ENCODE assay signal across 13 cellular contexts in genomic region chr5:1363160-1363559, GRCh38.
"Had no signal": no experiment of that assay in that cellular context is flagged by ENCODE, and none has a peak within 500 bp of the region (broad histone marks: within the 10 kb centered on the region; RNA-seq: fewer than 3 reads in every experiment).

No MANE protein-coding gene starts in this region.

- H3K4me1 Mint-ChIP-seq: activated naive CD4-positive, alpha-beta T cell treated with anti-CD3 and anti-CD28 coated beads, Interleukin-2, amount 50 U/mL, for 24 hours; central memory CD8-positive, alpha-beta T cell; nephron; stimulated activated naive CD8-positive, alpha-beta T cell treated with anti-CD3 and anti-CD28 coated beads, Interleukin-15, amount 100 ng/mL, for 72 hours had no signal

- H3K9me3 Mint-ChIP-seq: activated naive CD4-positive, alpha-beta T cell treated with anti-CD3 and anti-CD28 coated beads, Interleukin-2, amount 50 U/mL, for 24 hours; activated T-helper 2 cell treated with anti-CD3 and anti-CD28 coated beads, Interferon-gamma antibody, Interleukin-2, Interleukin-4, amounts not matched to agents 10 μg/mL and 5 μg/mL and 100 μg/mL, durations not matched to agents 14 hours and 24 hours and 36 hours; central memory CD8-positive, alpha-beta T cell; memory B cell; nephron; stimulated activated naive CD8-positive, alpha-beta T cell treated with anti-CD3 and anti-CD28 coated beads, Interleukin-15, amount 100 ng/mL, for 72 hours had no signal

- ATAC-seq: body of pancreas; gastrocnemius medialis; stimulated activated naive CD8-positive, alpha-beta T cell treated with anti-CD3 and anti-CD28 coated beads, Interleukin-15, amount 100 ng/mL, for 72 hours had no signal

- H3K36me3 Mint-ChIP-seq: activated naive CD4-positive, alpha-beta T cell treated with anti-CD3 and anti-CD28 coated beads, Interleukin-2, amount 50 U/mL, for 24 hours; memory B cell had no signal

- H3K36me3 ChIP-seq: gastrocnemius medialis, left ventricle myocardium inferior, sigmoid colon had no signal

- H3K4me3 Mint-ChIP-seq: activated naive CD4-positive, alpha-beta T cell treated with anti-CD3 and anti-CD28 coated beads, Interleukin-2, amount 50 U/mL, for 24 hours; central memory CD8-positive, alpha-beta T cell; nephron; stimulated activated naive CD8-positive, alpha-beta T cell treated with anti-CD3 and anti-CD28 coated beads, Interleukin-15, amount 100 ng/mL, for 72 hours had no signal

- H3K9me3 ChIP-seq: body of pancreas, gastrocnemius medialis, left ventricle myocardium inferior, sigmoid colon had no signal

- H3K4me3 ChIP-seq: body of pancreas, gastrocnemius medialis, left ventricle myocardium inferior, sigmoid colon had no signal

- H3K4me1 ChIP-seq: body of pancreas, gastrocnemius medialis, left ventricle myocardium inferior, sigmoid colon had no signal

- H3K27ac Mint-ChIP-seq: activated naive CD4-positive, alpha-beta T cell treated with anti-CD3 and anti-CD28 coated beads, Interleukin-2, amount 50 U/mL, for 24 hours; activated T-helper 2 cell treated with anti-CD3 and anti-CD28 coated beads, Interferon-gamma antibody, Interleukin-2, Interleukin-4, amounts not matched to agents 10 μg/mL and 5 μg/mL and 100 μg/mL, durations not matched to agents 14 hours and 24 hours and 36 hours; memory B cell; nephron; stimulated activated naive CD8-positive, alpha-beta T cell treated with anti-CD3 and anti-CD28 coated beads, Interleukin-15, amount 100 ng/mL, for 72 hours had no signal

- DNase-seq: body of pancreas; effector memory CD4-positive, alpha-beta T cell; gastrocnemius medialis; left ventricle myocardium inferior; sigmoid colon; stimulated activated CD4-positive, alpha-beta T cell treated with anti-CD3 and anti-CD28 coated beads, Interleukin-2, amount 100 ng/mL, for 48 hours; stimulated activated CD8-positive, alpha-beta memory T cell treated with anti-CD3 and anti-CD28 coated beads, Interleukin-4, amount 100 ng/mL, for 48 hours; stimulated activated naive CD8-positive, alpha-beta T cell treated with anti-CD3 and anti-CD28 coated beads, Interleukin-15, amount 100 ng/mL, for 72 hours had no signal

- H3K27ac ChIP-seq: body of pancreas, gastrocnemius medialis, left ventricle myocardium inferior, sigmoid colon had no signal
